Comparison of ENCODE assay signal across 8 cellular contexts in genomic region chr10:130127612-130128607, GRCh38. TPM values are rescaled to one million over a fixed set of nuclear protein-coding genes. Genes with fewer than 3 reads are reported as not detected.
DNase-seq lines count a peak whose midpoint lies in the region; ATAC-seq and TF ChIP-seq lines count a peak whose summit lies in the region.

No MANE protein-coding gene starts in this region.

- ATAC-seq in GM21825 (IDR thresholded peaks at IDR 0.05; ENCODE audit: unreplicated experiment) = peak; percentile 89
- ATAC-seq in RWPE2 (ENCODE audit: low read depth) = peak; percentile 97
- peak; percentile 80 to 91 for ATAC-seq in left cardiac atrium

- intact Hi-C loops in left cardiac atrium (cut with DNase I) = loop anchor here in 1 of 2 donors (10.0 kb wide), 1 partner anchor 1093 kb away; no protein-coding TSS in a partner anchor

- H3K4me1 ChIP-seq in RWPE2 (ENCODE audit: insufficient read depth, poor library complexity, severe bottlenecking) = no peaks in the 10 kb centered on the region

- H3K27ac ChIP-seq in RWPE2 (ENCODE audit: poor library complexity, severe bottlenecking) = no peak overlapping the region

- no peak for TF ChIP-seq EP300 in Ishikawa (IDR thresholded peaks at IDR 0.05; ENCODE audit: borderline replicate concordance)

- no peaks in the 10 kb centered on the region for H3K9me3 ChIP-seq in RWPE2 (ENCODE audit: severe bottlenecking)

- H3K27me3 ChIP-seq in RWPE2 (ENCODE audit: insufficient read depth, poor library complexity, severe bottlenecking) = no peaks in the 10 kb centered on the region

- no peak overlapping the region for H3K4me3 ChIP-seq in RWPE2 (ENCODE audit: severe bottlenecking)

- DNase-seq in NCI-H524 (lab: John Stamatoyannopoulos, UW) (peak; percentile 16 to 52), NCI-H524 treated with DMSO at 0.1 percent for 48 hours (lab: John Stamatoyannopoulos, UW) (no peak), RWPE2 (ENCODE audit: low spot score) (no peak), amniotic stem cell (lab: John Stamatoyannopoulos, UW) (peak; percentile 43), left cardiac atrium (peak; percentile 51), renal cortical epithelial cell (ENCODE audit: low read depth) (peak; percentile 76)

- TF ChIP-seq CTCF in RWPE2 (IDR thresholded peaks at IDR 0.05; ENCODE audit: poor library complexity, severe bottlenecking) = peak; percentile 88

- H3K36me3 ChIP-seq in RWPE2 (ENCODE audit: low read depth) = no peaks in the 10 kb centered on the region

- peak; percentile 79 for TF ChIP-seq RAD21 in Ishikawa (IDR thresholded peaks at IDR 0.05; ENCODE audit: low read depth)

TF ChIP-seq in Ishikawa, 13 proteins besides CTCF, POLR2A, EP300 and RAD21:
- TF ChIP-seq USF1 (IDR thresholded peaks at IDR 0.05) (no peak), TCF12 (IDR thresholded peaks at IDR 0.05; ENCODE audit: low read depth) (no peak), MAX (IDR thresholded peaks at IDR 0.05) (peak; percentile 33; the same call in 1 of the 2 replicates), TEAD4 (IDR thresholded peaks at IDR 0.05) (peak; percentile 98)

RNA-seq across cellular contexts. Expression of gene GLRX3, which starts 8.3 kb away (rescaled TPM):
- total RNA-seq in left cardiac atrium (10 to 100 TPM; 53.5 to 67.1 TPM), renal cortical epithelial cell (83.9 and 154 TPM in 2 replicates)

RNA-seq across cellular contexts. Expression of gene C10orf143, which starts 17.3 kb away (rescaled TPM):
- total RNA-seq in left cardiac atrium (1 to 10 TPM; 2.1 to 2.3 TPM), renal cortical epithelial cell (0.85 TPM in 1 of 2 replicates, not detected in the other)

Comparison
In these comparisons a context has a peak if more than half of its experiments do, and no peak if none do; other contexts are left out.
1. DNase-seq: peak in NCI-H524 (2 of 2), amniotic stem cell (single experiment), left cardiac atrium (single experiment) and renal cortical epithelial cell (single experiment); none in NCI-H524 treated with DMSO at 0.1 percent for 48 hours (single experiment) and RWPE2 (single experiment).
2. Peak in every context shown above with its lines, with median percentiles within 50 percentile points of each other: ATAC-seq.